18 cellular contexts compared by ENCODE assay signal in the genomic region with DNA sequence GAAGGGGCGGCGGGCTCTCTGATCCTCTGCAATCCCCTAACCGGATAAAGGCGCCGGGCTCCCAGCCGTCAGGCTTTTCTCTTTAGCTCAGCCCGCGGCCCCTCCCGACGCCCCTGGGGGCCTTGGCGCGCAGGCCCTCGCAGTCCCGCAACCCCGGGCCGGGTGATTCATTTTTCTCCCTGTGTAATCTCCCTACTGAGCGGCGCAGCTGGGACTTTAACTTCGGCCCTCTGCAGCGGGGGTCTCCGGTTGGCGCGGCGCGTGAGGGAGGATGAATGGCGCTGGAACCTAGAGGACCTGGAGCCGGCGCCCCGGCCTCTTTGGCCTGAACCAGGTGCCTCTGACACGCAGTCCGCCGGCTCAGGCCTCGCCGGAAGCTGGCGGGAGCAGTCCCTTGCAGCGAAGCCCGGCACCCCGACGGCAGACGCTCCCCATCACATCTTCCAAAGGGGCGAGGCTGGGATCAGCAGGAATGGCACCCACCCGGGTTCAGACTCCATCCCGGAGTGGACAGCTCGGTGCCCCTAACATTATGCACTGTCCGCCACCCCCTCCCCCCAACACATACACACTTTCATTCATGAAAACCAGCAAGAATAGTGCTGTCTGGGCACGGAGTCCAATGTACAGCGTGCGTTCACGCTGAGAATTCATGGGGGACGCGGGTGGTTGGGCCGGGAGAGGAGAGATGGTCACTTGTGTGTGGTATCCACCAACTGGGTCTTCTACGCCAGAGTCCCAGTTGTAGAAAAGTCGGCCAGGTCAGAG. TPM values are rescaled to one million over a fixed set of nuclear protein-coding genes. Genes with fewer than 3 reads are reported as not detected.
DNase-seq lines count a peak whose midpoint lies in the region; ATAC-seq, FAIRE-seq and TF ChIP-seq lines count a peak whose summit lies in the region.
"Had no signal": no experiment of that assay in that cellular context is flagged by ENCODE, and none has a peak within 500 bp of the region (broad histone marks: within the 10 kb centered on the region; RNA-seq: fewer than 3 reads in every experiment).

No MANE protein-coding gene starts in this region.

- H4K20me1 ChIP-seq in H1 (replicated peaks in 1 of 2; ENCODE audit: control insufficient read depth in 1 of 2, insufficient read depth in 2 of 2, low read length in 2 of 2), result peaks cover 6% of the 10 kb centered on the region in 2 experiments

- H3K79me2 ChIP-seq in H1 (ENCODE audit: control insufficient read depth in 1 of 2, insufficient read depth in 2 of 2, low read length in 2 of 2), result no peaks in the 10 kb centered on the region

- H2AK5ac ChIP-seq in H1 (ENCODE audit: low read depth, low read length), result no peak overlapping the region

- no peaks in the 10 kb centered on the region for H3K36me3 ChIP-seq in HUES64 (ENCODE audit: insufficient read depth, low read length)
- H3K36me3 ChIP-seq in H1 (ENCODE audit: control insufficient read depth in 2 of 4, insufficient read depth in 4 of 4, low read length in 3 of 4), result no peaks in the 10 kb centered on the region
- H3K36me3 ChIP-seq: HAP-1, thoracic aorta had no signal

- DNase-seq in D721Med (ENCODE audit: insufficient read length, low spot score), result peak; percentile 70
- peak in 1 of 2 experiments; percentile 62 for DNase-seq in H1 (ENCODE audit: low read depth in 1 of 2, low spot score in 2 of 2)
- DNase-seq in nephron progenitor cell, result peak; percentile 28
- DNase-seq in NCI-H1105 treated with DMSO at 0.1 percent for 48 hours (lab: John Stamatoyannopoulos, UW), result no peak
- DNase-seq in stimulated activated CD4-positive, alpha-beta T cell treated with anti-CD3 and anti-CD28 coated beads, Interleukin-4, amount 100 ng/mL, for 1 hour, result no peak
- DNase-seq in activated T-helper 1 cell treated with anti-CD3 and anti-CD28 coated beads, Interleukin-12 subunit alpha, Interleukin-12 subunit beta, Interleukin-2, Interleukin-4 antibody, amounts not matched to agents 30 ng/mL and 10 ng/mL and 1 ng/mL, durations not matched to agents 14 hours and 24 hours and 36 hours (ENCODE audit: low spot score), result no peak
- DNase-seq: activated CD4-positive, alpha-beta T cell treated with anti-CD3 and anti-CD28 coated beads for 48 hours; activated T-cell treated with anti-CD3 and anti-CD28 coated beads, Interleukin-2, amount 50 U/mL, for 48 hours; immature natural killer cell; midbrain had no signal

- POLR2A ChIA-PET in H1 (lab: Charles Lee; ENCODE audit: partially characterized antibody), result interaction anchor here (0.8 to 1.1 kb wide), 2 partner anchors 12 to 13 kb away, joined by 3 to 4 read pairs; no protein-coding TSS in a partner anchor

- no peak overlapping the region for H3K27ac Mint-ChIP-seq in nephron progenitor cell
- no peak overlapping the region for H3K27ac Mint-ChIP-seq in activated T-helper 1 cell treated with anti-CD3 and anti-CD28 coated beads, Interleukin-12 subunit alpha, Interleukin-12 subunit beta, Interleukin-2, Interleukin-4 antibody, amounts not matched to agents 30 ng/mL and 10 ng/mL and 1 ng/mL, durations not matched to agents 14 hours and 24 hours and 36 hours
- H3K27ac Mint-ChIP-seq: immature natural killer cell; T-helper 1 cell treated with Interleukin-12 subunit alpha and Interleukin-12 subunit beta and Interleukin-4 antibody, amounts not matched to agents 30 μg/mL and 1 μg/mL, for 36 hours had no signal

- no peak for FAIRE-seq in D721Med (lab: Jason Lieb, UNC)
- no peak for FAIRE-seq in H1 (lab: Jason Lieb, UNC)
- FAIRE-seq: colon had no signal

- no peak for ATAC-seq in HG03354 (IDR thresholded peaks at IDR 0.05; ENCODE audit: poor library complexity, severe bottlenecking, unreplicated experiment)

- no peak overlapping the region for H3K9ac ChIP-seq in HUES64 (ENCODE audit: low read depth, low read length)
- H3K9ac ChIP-seq in H1 (replicated peaks in 1 of 4; ENCODE audit: extremely low read depth in 1 of 4, low read depth in 3 of 4, low read length in 3 of 4), result no peak overlapping the region; a peak in 1 of 7 replicates
- H3K9ac ChIP-seq: KMS-11 had no signal

- H3K4me1 ChIP-seq in HUES64 (ENCODE audit: insufficient read depth, low read length) (peaks cover 6% of the 10 kb centered on the region; the same call in 1 of the 2 replicates), H1 (replicated peaks in 1 of 4; ENCODE audit: control insufficient read depth in 3 of 4, insufficient read depth in 4 of 4, low read length in 3 of 4) (peaks cover 0 to 12% (median 5%) of the 10 kb centered on the region in 4 experiments; a peak in 6 of 7 replicates)
- H3K4me1 ChIP-seq: HAP-1 had no signal

- H3K27me3 Mint-ChIP-seq in nephron progenitor cell (ENCODE audit: low read depth, poor library complexity), result peaks cover 100% of the 10 kb centered on the region
- peaks cover 66% of the 10 kb centered on the region for H3K27me3 Mint-ChIP-seq in activated T-helper 1 cell treated with anti-CD3 and anti-CD28 coated beads, Interleukin-12 subunit alpha, Interleukin-12 subunit beta, Interleukin-2, Interleukin-4 antibody, amounts not matched to agents 30 ng/mL and 10 ng/mL and 1 ng/mL, durations not matched to agents 14 hours and 24 hours and 36 hours (ENCODE audit: insufficient read depth)

- no peak overlapping the region for H4K8ac ChIP-seq in H1 (ENCODE audit: extremely low read depth, insufficient read depth, low read length)

- no peak overlapping the region for H3K56ac ChIP-seq in H1 (replicated peaks; ENCODE audit: insufficient read length, low read depth, low read length)

- H3K23ac ChIP-seq in H1 (ENCODE audit: insufficient read length), result no peak overlapping the region

- TF ChIP-seq CTCF in D721Med (IDR thresholded peaks at IDR 0.05; ENCODE audit: insufficient read depth, missing control alignments) (no peak), H1 (IDR thresholded peaks at IDR 0.05; ENCODE audit: control extremely low read depth in 1 of 3, insufficient read depth in 1 of 3, low read depth in 1 of 3, low read length in 3 of 3) (no peak), nephron progenitor cell (IDR thresholded peaks at IDR 0.05) (no peak)

- no peak overlapping the region for H3K14ac ChIP-seq in H1 (ENCODE audit: insufficient read length)

- H3K9me3 ChIP-seq in HUES64 (ENCODE audit: insufficient read depth, low read depth, low read length) (peaks cover 3% of the 10 kb centered on the region; the same call in 1 of the 2 replicates), H1 (ENCODE audit: insufficient read depth in 2 of 2, low read depth in 1 of 2, low read length in 1 of 2) (peaks cover 0 to 8% of the 10 kb centered on the region in 2 experiments; a peak in 2 of 4 replicates)
- H3K9me3 ChIP-seq: thoracic aorta had no signal

- H3K4me3 Mint-ChIP-seq in nephron progenitor cell, result peak overlapping the region; percentile 48
- H3K4me3 Mint-ChIP-seq in activated T-helper 1 cell treated with anti-CD3 and anti-CD28 coated beads, Interleukin-12 subunit alpha, Interleukin-12 subunit beta, Interleukin-2, Interleukin-4 antibody, amounts not matched to agents 30 ng/mL and 10 ng/mL and 1 ng/mL, durations not matched to agents 14 hours and 24 hours and 36 hours, result no peak overlapping the region
- H3K4me3 Mint-ChIP-seq: T-helper 1 cell treated with Interleukin-12 subunit alpha and Interleukin-12 subunit beta and Interleukin-4 antibody, amounts not matched to agents 30 μg/mL and 1 μg/mL, for 36 hours had no signal

- H2BK5ac ChIP-seq in H1 (ENCODE audit: low read depth, low read length), result no peak overlapping the region

- H2BK15ac ChIP-seq in H1 (ENCODE audit: low read length), result no peak overlapping the region

- H3K79me1 ChIP-seq in H1 (ENCODE audit: low read depth, low read length), result no peaks in the 10 kb centered on the region

- no peak for TF ChIP-seq RAD21 in H1 (IDR thresholded peaks at IDR 0.05 in 1 of 2, conservative IDR thresholded peaks at IDR 0.05 in 1 of 2; ENCODE audit: low read depth in 2 of 2, low read length in 2 of 2)

- H3K36me3 Mint-ChIP-seq in nephron progenitor cell (ENCODE audit: low read depth), result no peaks in the 10 kb centered on the region
- no peaks in the 10 kb centered on the region for H3K36me3 Mint-ChIP-seq in activated T-helper 1 cell treated with anti-CD3 and anti-CD28 coated beads, Interleukin-12 subunit alpha, Interleukin-12 subunit beta, Interleukin-2, Interleukin-4 antibody, amounts not matched to agents 30 ng/mL and 10 ng/mL and 1 ng/mL, durations not matched to agents 14 hours and 24 hours and 36 hours (ENCODE audit: low read depth)

- H3K9me3 Mint-ChIP-seq in nephron progenitor cell, result peaks cover 20% of the 10 kb centered on the region
- H3K9me3 Mint-ChIP-seq in activated T-helper 1 cell treated with anti-CD3 and anti-CD28 coated beads, Interleukin-12 subunit alpha, Interleukin-12 subunit beta, Interleukin-2, Interleukin-4 antibody, amounts not matched to agents 30 ng/mL and 10 ng/mL and 1 ng/mL, durations not matched to agents 14 hours and 24 hours and 36 hours, result no peaks in the 10 kb centered on the region

- H2AFZ ChIP-seq in H1 (ENCODE audit: low read length), result no peak overlapping the region

- no peak overlapping the region for H2BK20ac ChIP-seq in H1 (ENCODE audit: low read length)

- H4K91ac ChIP-seq in H1 (replicated peaks; ENCODE audit: insufficient read length, low read length), result no peak overlapping the region

- H3K4me2 ChIP-seq in H1 (ENCODE audit: insufficient read depth in 1 of 2, low read depth in 2 of 2, low read length in 2 of 2), result peak overlapping the region; percentile 64 to 84
- H3K4me2 ChIP-seq: KMS-11 had no signal

- peak overlapping the region; percentile 48 for H3K4me3 ChIP-seq in HUES64 (ENCODE audit: low read length)
- H3K4me3 ChIP-seq in H1 (ENCODE audit: extremely low read depth in 1 of 4, insufficient read depth in 2 of 4, low read depth in 3 of 4, low read length in 4 of 4), result peak overlapping the region; percentile 32 to 61 (median 36); a peak in 7 of 8 replicates
- H3K4me3 ChIP-seq: HAP-1 had no signal

- no peak for TF ChIP-seq POLR2A in H1 (IDR thresholded peaks at IDR 0.05; ENCODE audit: control extremely low read depth in 1 of 2, low read depth in 2 of 2, low read length in 2 of 2)

- no peak overlapping the region for H2BK12ac ChIP-seq in H1 (ENCODE audit: low read depth, low read length)

- H4K5ac ChIP-seq in H1 (ENCODE audit: insufficient read length, low read depth, low read length), result no peak overlapping the region

- H3K27ac ChIP-seq in HUES64 (ENCODE audit: low read depth, low read length) (no peak overlapping the region), H1 (ENCODE audit: low read depth, low read length) (no peak overlapping the region)
- H3K27ac ChIP-seq: KMS-11, thoracic aorta had no signal

- no peak overlapping the region for H2BK120ac ChIP-seq in H1 (replicated peaks; ENCODE audit: low read depth, low read length)

- H3K4ac ChIP-seq in H1 (replicated peaks; ENCODE audit: insufficient read length, low read depth, low read length), result no peak overlapping the region

- H3K27me3 ChIP-seq in HUES64 (ENCODE audit: insufficient read depth, low read length), result peaks cover 79% of the 10 kb centered on the region
- peaks cover 38 to 63% (median 58%) of the 10 kb centered on the region in 4 experiments for H3K27me3 ChIP-seq in H1 (replicated peaks in 1 of 4; ENCODE audit: control insufficient read depth in 3 of 4, extremely low read depth in 1 of 4, insufficient read depth in 3 of 4, low read length in 3 of 4)

- 6% methylated on average over 54 of the region's 54 CpGs for WGBS in HUES64
- WGBS in H1 (ENCODE audit: extremely low coverage in 1 of 2, insufficient coverage in 1 of 2, insufficient read length in 1 of 2, insufficient replicate concordance in 2 of 2, low coverage in 1 of 2, low lambda C conversion rate in 2 of 2, missing lambda C conversion rate in 1 of 2), 2 experiments, result 13% methylated on average over 47 of the region's 54 CpGs; no CpG with 5 or more reads in 1 of the 2 experiments

- intact Hi-C loops in activated T-helper 1 cell treated with anti-CD3 and anti-CD28 coated beads, Interleukin-12 subunit alpha, Interleukin-12 subunit beta, Interleukin-2, Interleukin-4 antibody, amounts not matched to agents 30 ng/mL and 10 ng/mL and 1 ng/mL, durations not matched to agents 14 hours and 24 hours and 36 hours (cut with micrococcal nuclease), result no loop called here

- H3K18ac ChIP-seq in H1 (ENCODE audit: extremely low read depth, low read length), result no peak overlapping the region

- H3K23me2 ChIP-seq in H1 (ENCODE audit: low read depth, low read length), result peaks cover 10% of the 10 kb centered on the region; the same call in 1 of the 2 replicates

- CTCF ChIA-PET in H1 (lab: Charles Lee; ENCODE audit: partially characterized antibody), result interaction anchor here (1.1 to 1.9 kb wide), 3 partner anchors 12 to 78 kb away, joined by 3 to 8 read pairs (median 3); no protein-coding TSS in a partner anchor

- no peak for TF ChIP-seq EP300 in H1 (IDR thresholded peaks at IDR 0.05; ENCODE audit: borderline replicate concordance in 1 of 2, low read depth in 2 of 2, low read length in 2 of 2)

- H3K4me1 Mint-ChIP-seq in nephron progenitor cell, result peaks cover 5% of the 10 kb centered on the region
- H3K4me1 Mint-ChIP-seq in activated T-helper 1 cell treated with anti-CD3 and anti-CD28 coated beads, Interleukin-12 subunit alpha, Interleukin-12 subunit beta, Interleukin-2, Interleukin-4 antibody, amounts not matched to agents 30 ng/mL and 10 ng/mL and 1 ng/mL, durations not matched to agents 14 hours and 24 hours and 36 hours (ENCODE audit: low read depth), result peaks cover 4% of the 10 kb centered on the region

RNA-seq across cellular contexts. Expression of gene CNGA3, which starts 1.2 kb away (rescaled TPM):
- not detected for polyA plus RNA-seq in HUES64 (2013, experiment 1 of 2)
- polyA plus RNA-seq in HUES64 (2013, experiment 2 of 2), result not detected
- not detected in 2 replicates for total RNA-seq in H1 (2021; fragmentation: NEBNext Ultra II Directional; extraction: Animal tissue kit (Norgen Biotek cat#: 25700))
- polyA plus RNA-seq in H1 (2011; rRNA removed), result 0.02 TPM in 1 of 2 replicates, not detected in the other
- 0.04 TPM for polyA plus RNA-seq in H1 (2011; cell fraction: cytosol; rRNA removed)
- 0.06 TPM for polyA plus RNA-seq in H1 (2011; cell fraction: nucleus; rRNA removed)
- polyA plus RNA-seq in H1 (2012, experiment 1 of 2), result not detected in 4 replicates
- not detected for polyA plus RNA-seq in H1 (2012, experiment 2 of 2)
- 0.02 TPM for polyA plus RNA-seq in H1 (2013, experiment 1 of 2)
- polyA plus RNA-seq in H1 (2013, experiment 2 of 2), result not detected
- polyA minus RNA-seq in H1 (2011; rRNA and poly(A)+ RNA removed), result not detected in 2 replicates
- polyA minus RNA-seq in H1 (2011; cell fraction: cytosol; rRNA and poly(A)+ RNA removed), result not detected
- not detected for polyA minus RNA-seq in H1 (2011; cell fraction: nucleus; rRNA and poly(A)+ RNA removed)
- total RNA-seq in activated T-helper 1 cell treated with anti-CD3 and anti-CD28 coated beads, Interleukin-12 subunit alpha, Interleukin-12 subunit beta, Interleukin-2, Interleukin-4 antibody, amounts not matched to agents 30 ng/mL and 10 ng/mL and 1 ng/mL, durations not matched to agents 14 hours and 24 hours and 36 hours, result not detected in 2 replicates
- total RNA-seq: thoracic aorta had no signal
- polyA plus RNA-seq: fibroblast of lung, immature natural killer cell had no signal

Comparison
In these comparisons a context has a peak if more than half of its experiments do, and no peak if none do; other contexts are left out.
1. DNase-seq: peak in D721Med (single experiment) and nephron progenitor cell (single experiment); none in NCI-H1105 treated with DMSO at 0.1 percent for 48 hours (single experiment), stimulated activated CD4-positive, alpha-beta T cell treated with anti-CD3 and anti-CD28 coated beads, Interleukin-4, amount 100 ng/mL, for 1 hour (single experiment) and activated T-helper 1 cell treated with anti-CD3 and anti-CD28 coated beads, Interleukin-12 subunit alpha, Interleukin-12 subunit beta, Interleukin-2, Interleukin-4 antibody, amounts not matched to agents 30 ng/mL and 10 ng/mL and 1 ng/mL, durations not matched to agents 14 hours and 24 hours and 36 hours (single experiment).